ENCODE assay signal across 17 cellular contexts in the genomic region with DNA sequence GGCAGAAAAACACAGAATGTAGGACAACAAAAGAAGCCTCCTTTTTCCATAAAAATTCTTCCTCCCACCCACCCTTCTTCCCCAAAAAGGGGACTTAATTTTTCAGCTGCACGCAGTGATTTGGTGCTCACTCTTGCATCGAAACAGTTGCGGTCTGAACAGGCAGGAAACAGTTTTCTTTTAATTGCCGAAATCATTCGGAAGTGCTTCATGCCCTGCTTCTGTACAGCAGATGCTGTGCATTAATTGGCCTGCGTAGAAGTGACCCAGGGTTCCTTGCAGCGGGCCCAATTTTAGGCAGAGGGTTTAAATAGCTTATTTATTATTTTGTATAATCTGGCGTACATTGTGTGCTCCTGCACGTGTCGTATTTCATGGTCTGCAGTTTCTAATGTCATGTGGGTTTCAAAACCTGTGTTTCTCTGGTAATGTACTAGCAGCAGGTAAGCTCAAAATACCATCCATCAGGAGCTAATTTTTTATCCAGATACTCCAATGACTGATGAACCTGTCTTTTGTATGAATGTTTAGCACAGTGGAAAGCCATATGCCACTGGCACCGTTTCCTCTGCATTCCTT.
A peak's percentile ranks its signal among the peaks of the same experiment; 100 is the strongest.
DNase-seq lines count a peak whose midpoint lies in the region; ATAC-seq and TF ChIP-seq lines count a peak whose summit lies in the region.
"Had no signal": no experiment of that assay in that cellular context is flagged by ENCODE, and none has a peak within 500 bp of the region (broad histone marks: within the 10 kb centered on the region; RNA-seq: fewer than 3 reads in every experiment).

No MANE protein-coding gene starts in this region.

- no peaks in the 10 kb centered on the region for H3K9me3 ChIP-seq in HUES6 (ENCODE audit: control insufficient read depth, insufficient read depth, low read depth, low read length)
- H3K9me3 ChIP-seq in naive thymus-derived CD4-positive, alpha-beta T cell (ENCODE audit: control insufficient read depth in 2 of 3, low read length in 3 of 3) = no peaks in the 10 kb centered on the region
- H3K9me3 ChIP-seq: breast epithelium, gastrocnemius medialis, MG63, pancreas, thoracic aorta had no signal

- CTCF ChIA-PET in activated CD8-positive, alpha-beta memory T cell treated with anti-CD3 and anti-CD28 coated beads, Interleukin-2, amount 10 ng/mL, durations not matched to agents 7 days and 5 days (lab: Charles Lee) = no interaction called here
- CTCF ChIA-PET in activated CD8-positive, alpha-beta T cell treated with anti-CD3 and anti-CD28 coated beads, Interleukin-2, amount 10 ng/mL, durations not matched to agents 7 days and 5 days (lab: Charles Lee) = no interaction called here
- CTCF ChIA-PET in naive thymus-derived CD4-positive, alpha-beta T cell (lab: Charles Lee) = interaction anchor here (0.7 to 2.1 kb wide), 2 partner anchors 9 to 21 kb away, joined by 5 to 6 read pairs; no protein-coding TSS in a partner anchor

- ATAC-seq in activated CD8-positive, alpha-beta memory T cell treated with anti-CD3 and anti-CD28 coated beads, Interleukin-2, amount 10 ng/mL, durations not matched to agents 7 days and 5 days = peak; percentile 45
- peak; percentile 68 for ATAC-seq in activated CD8-positive, alpha-beta T cell treated with anti-CD3 and anti-CD28 coated beads, Interleukin-2, amount 10 ng/mL, durations not matched to agents 7 days and 5 days
- peak; percentile 36 for ATAC-seq in naive thymus-derived CD4-positive, alpha-beta T cell
- ATAC-seq: activated T-helper 17 cell treated with anti-CD3 and anti-CD28 coated beads, Interleukin-2, amount 50 U/mL, for 72 hours; gastrocnemius medialis; Panc1; pancreas had no signal

- POLR2A ChIA-PET in activated CD8-positive, alpha-beta T cell treated with anti-CD3 and anti-CD28 coated beads, Interleukin-2, amount 10 ng/mL, durations not matched to agents 7 days and 5 days (lab: Charles Lee) = no interaction called here
- POLR2A ChIA-PET in naive thymus-derived CD4-positive, alpha-beta T cell (lab: Charles Lee) = no interaction called here

- in situ Hi-C loops in brain microvascular endothelial cell (cut with HindIII; ENCODE audit: low pct_ligation_motif_present, low sequenced_read_pairs) = no loop called here

- no peak overlapping the region; the same call in 1 of the 2 replicates for H3K27ac ChIP-seq in HUES6 (ENCODE audit: low read depth, low read length)
- no peak overlapping the region for H3K27ac ChIP-seq in naive thymus-derived CD4-positive, alpha-beta T cell (ENCODE audit: low read depth, low read length)
- H3K27ac ChIP-seq in brain microvascular endothelial cell = no peak overlapping the region
- H3K27ac ChIP-seq: breast epithelium, gastrocnemius medialis, pancreas, thoracic aorta had no signal

- H3K9me3 Mint-ChIP-seq in activated CD8-positive, alpha-beta memory T cell treated with anti-CD3 and anti-CD28 coated beads, Interleukin-2, amount 10 ng/mL, durations not matched to agents 7 days and 5 days (ENCODE audit: low read depth) = no peaks in the 10 kb centered on the region
- H3K9me3 Mint-ChIP-seq in activated CD8-positive, alpha-beta T cell treated with anti-CD3 and anti-CD28 coated beads, Interleukin-2, amount 10 ng/mL, durations not matched to agents 7 days and 5 days (ENCODE audit: insufficient read depth) = no peaks in the 10 kb centered on the region
- H3K9me3 Mint-ChIP-seq in naive thymus-derived CD4-positive, alpha-beta T cell = no peaks in the 10 kb centered on the region
- H3K9me3 Mint-ChIP-seq: activated T-helper 17 cell treated with anti-CD3 and anti-CD28 coated beads, Interleukin-2, amount 50 U/mL, for 72 hours had no signal

- H3K9ac ChIP-seq in HUES6 (ENCODE audit: low read length) = peak overlapping the region; percentile 13

- no peaks in the 10 kb centered on the region; the same call in 1 of the 2 replicates for H3K36me3 ChIP-seq in HUES6 (ENCODE audit: control insufficient read depth, insufficient read depth, low read length)
- H3K36me3 ChIP-seq in naive thymus-derived CD4-positive, alpha-beta T cell (ENCODE audit: control insufficient read depth in 2 of 3, insufficient read depth in 3 of 3, low read length in 3 of 3) = no peaks in the 10 kb centered on the region
- H3K36me3 ChIP-seq in brain microvascular endothelial cell (replicated peaks) = no peaks in the 10 kb centered on the region
- H3K36me3 ChIP-seq: breast epithelium, gastrocnemius medialis, MG63, pancreas, thoracic aorta had no signal

- H3K27ac Mint-ChIP-seq in activated CD8-positive, alpha-beta memory T cell treated with anti-CD3 and anti-CD28 coated beads, Interleukin-2, amount 10 ng/mL, durations not matched to agents 7 days and 5 days = no peak overlapping the region
- no peak overlapping the region for H3K27ac Mint-ChIP-seq in activated CD8-positive, alpha-beta T cell treated with anti-CD3 and anti-CD28 coated beads, Interleukin-2, amount 10 ng/mL, durations not matched to agents 7 days and 5 days
- H3K27ac Mint-ChIP-seq in naive thymus-derived CD4-positive, alpha-beta T cell = peak overlapping the region in 4 of 9 donors; percentile 23 to 71 (median 28)
- H3K27ac Mint-ChIP-seq: activated T-helper 17 cell treated with anti-CD3 and anti-CD28 coated beads, Interleukin-2, amount 50 U/mL, for 72 hours had no signal

- intact Hi-C loops in naive thymus-derived CD4-positive, alpha-beta T cell (cut with micrococcal nuclease) = no loop called here

- H3K36me3 Mint-ChIP-seq in activated CD8-positive, alpha-beta memory T cell treated with anti-CD3 and anti-CD28 coated beads, Interleukin-2, amount 10 ng/mL, durations not matched to agents 7 days and 5 days = no peaks in the 10 kb centered on the region
- no peaks in the 10 kb centered on the region for H3K36me3 Mint-ChIP-seq in activated CD8-positive, alpha-beta T cell treated with anti-CD3 and anti-CD28 coated beads, Interleukin-2, amount 10 ng/mL, durations not matched to agents 7 days and 5 days (ENCODE audit: low read depth)
- peaks cover 0 to 11% (median 2%) of the 10 kb centered on the region in 5 donors for H3K36me3 Mint-ChIP-seq in naive thymus-derived CD4-positive, alpha-beta T cell

- no peak overlapping the region for H3K4me3 ChIP-seq in HUES6 (ENCODE audit: low read depth, low read length)
- peak overlapping the region; percentile 25 for H3K4me3 ChIP-seq in naive thymus-derived CD4-positive, alpha-beta T cell (ENCODE audit: low read length)
- no peak overlapping the region for H3K4me3 ChIP-seq in brain microvascular endothelial cell (ENCODE audit: low read depth, low read length)
- H3K4me3 ChIP-seq: breast epithelium, gastrocnemius medialis, MG63, pancreas, thoracic aorta had no signal

- H3K4me1 ChIP-seq in HUES6 (ENCODE audit: control insufficient read depth, insufficient read depth, low read length) = peaks cover 59% of the 10 kb centered on the region
- H3K4me1 ChIP-seq in naive thymus-derived CD4-positive, alpha-beta T cell (ENCODE audit: control insufficient read depth in 2 of 2, insufficient read depth in 2 of 2, low read length in 2 of 2) = peaks cover 7% of the 10 kb centered on the region in 2 donors
- H3K4me1 ChIP-seq: breast epithelium, gastrocnemius medialis had no signal

- no peaks in the 10 kb centered on the region for H3K27me3 ChIP-seq in HUES6 (ENCODE audit: control insufficient read depth, insufficient read depth, low read length)
- H3K27me3 ChIP-seq in naive thymus-derived CD4-positive, alpha-beta T cell (ENCODE audit: control insufficient read depth in 2 of 2, insufficient read depth in 2 of 2, low read length in 2 of 2) = no peaks in the 10 kb centered on the region
- H3K27me3 ChIP-seq in brain microvascular endothelial cell (replicated peaks) = no peaks in the 10 kb centered on the region
- H3K27me3 ChIP-seq: breast epithelium, gastrocnemius medialis, MG63, pancreas had no signal

- DNase-seq in activated CD8-positive, alpha-beta memory T cell treated with anti-CD3 and anti-CD28 coated beads, Interleukin-2, amount 10 ng/mL, durations not matched to agents 7 days and 5 days = no peak
- DNase-seq in activated CD8-positive, alpha-beta memory T cell treated with anti-CD3 and anti-CD28 coated beads, Interleukin-2, amount 50 U/mL, for 4 hours = no peak
- peak; percentile 33 for DNase-seq in activated CD8-positive, alpha-beta T cell treated with anti-CD3 and anti-CD28 coated beads, Interleukin-2, amount 10 ng/mL, durations not matched to agents 7 days and 5 days
- DNase-seq in naive thymus-derived CD4-positive, alpha-beta T cell = peak in 3 of 9 donors; percentile 17 to 23 (median 21)
- DNase-seq in activated gamma-delta T cell (lab: John Stamatoyannopoulos, UW) (no peak), LoVo (ENCODE audit: low spot score) (no peak), brain microvascular endothelial cell (no peak)
- DNase-seq: activated CD4-positive, alpha-beta T cell treated with anti-CD3 and anti-CD28 coated beads for 1 hour; gastrocnemius medialis; MG63; NCI-H345; pancreas had no signal

- H3K4me1 Mint-ChIP-seq in activated CD8-positive, alpha-beta memory T cell treated with anti-CD3 and anti-CD28 coated beads, Interleukin-2, amount 10 ng/mL, durations not matched to agents 7 days and 5 days = peaks cover 26% of the 10 kb centered on the region
- H3K4me1 Mint-ChIP-seq in activated CD8-positive, alpha-beta T cell treated with anti-CD3 and anti-CD28 coated beads, Interleukin-2, amount 10 ng/mL, durations not matched to agents 7 days and 5 days (ENCODE audit: low read depth) = peaks cover 17% of the 10 kb centered on the region
- peaks cover 1 to 21% (median 9%) of the 10 kb centered on the region in 7 donors for H3K4me1 Mint-ChIP-seq in naive thymus-derived CD4-positive, alpha-beta T cell

- TF ChIP-seq CTCF in brain microvascular endothelial cell (IDR thresholded peaks at IDR 0.05; ENCODE audit: low read depth, low read length, missing control alignments) = no peak

- H3K27me3 Mint-ChIP-seq in activated CD8-positive, alpha-beta memory T cell treated with anti-CD3 and anti-CD28 coated beads, Interleukin-2, amount 10 ng/mL, durations not matched to agents 7 days and 5 days = peaks cover 3% of the 10 kb centered on the region
- H3K27me3 Mint-ChIP-seq in activated CD8-positive, alpha-beta T cell treated with anti-CD3 and anti-CD28 coated beads, Interleukin-2, amount 10 ng/mL, durations not matched to agents 7 days and 5 days (ENCODE audit: low read depth) = no peaks in the 10 kb centered on the region
- H3K27me3 Mint-ChIP-seq in naive thymus-derived CD4-positive, alpha-beta T cell = peaks cover 0 to 3% (median 0%) of the 10 kb centered on the region in 5 donors
- H3K27me3 Mint-ChIP-seq: activated T-helper 17 cell treated with anti-CD3 and anti-CD28 coated beads, Interleukin-2, amount 50 U/mL, for 72 hours had no signal

- H3K4me3 Mint-ChIP-seq in activated CD8-positive, alpha-beta memory T cell treated with anti-CD3 and anti-CD28 coated beads, Interleukin-2, amount 10 ng/mL, durations not matched to agents 7 days and 5 days = peak overlapping the region; percentile 47
- peak overlapping the region; percentile 9 for H3K4me3 Mint-ChIP-seq in activated CD8-positive, alpha-beta T cell treated with anti-CD3 and anti-CD28 coated beads, Interleukin-2, amount 10 ng/mL, durations not matched to agents 7 days and 5 days
- H3K4me3 Mint-ChIP-seq in naive thymus-derived CD4-positive, alpha-beta T cell = peak overlapping the region in 9 of 10 donors; percentile 50 to 81 (median 75)
- H3K4me3 Mint-ChIP-seq: activated T-helper 17 cell treated with anti-CD3 and anti-CD28 coated beads, Interleukin-2, amount 50 U/mL, for 72 hours had no signal

Comparison
In these comparisons a context has a peak if more than half of its experiments do, and no peak if none do; other contexts are left out.
1. H3K4me3 Mint-ChIP-seq: peak in every context shown above with its lines; median percentile 75 in naive thymus-derived CD4-positive, alpha-beta T cell; 47 in activated CD8-positive, alpha-beta memory T cell treated with anti-CD3 and anti-CD28 coated beads, Interleukin-2, amount 10 ng/mL, durations not matched to agents 7 days and 5 days; 9 in activated CD8-positive, alpha-beta T cell treated with anti-CD3 and anti-CD28 coated beads, Interleukin-2, amount 10 ng/mL, durations not matched to agents 7 days and 5 days.